18 cellular contexts compared by ENCODE assay signal in genomic region chr17:76820039-76820438, GRCh38. TPM values are rescaled to one million over a fixed set of nuclear protein-coding genes. Genes with fewer than 3 reads are reported as not detected.
A peak's percentile ranks its signal among the peaks of the same experiment; 100 is the strongest.
DNase-seq lines count a peak whose midpoint lies in the region; ATAC-seq and TF ChIP-seq lines count a peak whose summit lies in the region.
"Had no signal": no experiment of that assay in that cellular context is flagged by ENCODE, and none has a peak within 500 bp of the region (broad histone marks: within the 10 kb centered on the region; RNA-seq: fewer than 3 reads in every experiment).

No MANE protein-coding gene starts in this region.

- H2AFZ ChIP-seq in neuronal stem cell (ENCODE audit: low read length) (no peak overlapping the region), H9 (ENCODE audit: low read length) (no peak overlapping the region)

- H3K36me3 ChIP-seq in neuronal stem cell (replicated peaks in 1 of 2; ENCODE audit: control insufficient read depth in 2 of 2, insufficient read depth in 2 of 2, low read length in 2 of 2): no peaks in the 10 kb centered on the region
- H3K36me3 ChIP-seq: cardiac muscle cell, heart left ventricle had no signal

- H3K9me3 ChIP-seq in neuronal stem cell (replicated peaks in 1 of 2; ENCODE audit: control insufficient read depth in 2 of 2, insufficient read depth in 1 of 2, low read depth in 1 of 2, low read length in 2 of 2) (no peaks in the 10 kb centered on the region), H9 (ENCODE audit: control insufficient read depth, low read depth, low read length) (no peaks in the 10 kb centered on the region)
- H3K9me3 ChIP-seq: heart left ventricle, testis had no signal

- H3K23ac ChIP-seq in neuronal stem cell (ENCODE audit: low read depth, low read length, poor library complexity) (no peak overlapping the region), H9 (ENCODE audit: insufficient read length, low read depth, low read length) (no peak overlapping the region)

- H3K79me2 ChIP-seq in H9 (ENCODE audit: insufficient read depth, low read length): no peaks in the 10 kb centered on the region

- peak overlapping the region in 1 of 3 experiments; percentile 57; a peak in 1 of 7 replicates for H3K27ac Mint-ChIP-seq in H9
- H3K27ac Mint-ChIP-seq: activated CD8-positive, alpha-beta T cell treated with anti-CD3 and anti-CD28 coated beads for 36 hours; activated T-helper 1 cell treated with anti-CD3 and anti-CD28 coated beads, Interleukin-12 subunit alpha, Interleukin-12 subunit beta, Interleukin-2, Interleukin-4 antibody, amounts not matched to agents 30 ng/mL and 10 ng/mL and 1 ng/mL, durations not matched to agents 14 hours and 24 hours and 36 hours; IgD-negative memory B cell had no signal

- H3K23me2 ChIP-seq in H9 (ENCODE audit: insufficient read length, low read depth, low read length, poor library complexity, severe bottlenecking): no peaks in the 10 kb centered on the region

- H4K8ac ChIP-seq in neuronal stem cell (ENCODE audit: low read depth, low read length) (no peak overlapping the region), H9 (replicated peaks; ENCODE audit: insufficient read length, low read depth, low read length) (no peak overlapping the region)

- no peaks in the 10 kb centered on the region for H3K9me3 Mint-ChIP-seq in H9
- H3K9me3 Mint-ChIP-seq: activated CD8-positive, alpha-beta T cell treated with anti-CD3 and anti-CD28 coated beads for 36 hours; activated T-helper 1 cell treated with anti-CD3 and anti-CD28 coated beads, Interleukin-12 subunit alpha, Interleukin-12 subunit beta, Interleukin-2, Interleukin-4 antibody, amounts not matched to agents 30 ng/mL and 10 ng/mL and 1 ng/mL, durations not matched to agents 14 hours and 24 hours and 36 hours; IgD-negative memory B cell had no signal

- H3K36me3 Mint-ChIP-seq in H9 (ENCODE audit: insufficient read depth in 1 of 3, low read depth in 3 of 3): no peaks in the 10 kb centered on the region
- H3K36me3 Mint-ChIP-seq: CD4-positive, CD25-positive, alpha-beta regulatory T cell; IgD-negative memory B cell had no signal

- H3T11ph ChIP-seq in H9 (ENCODE audit: low read length): no peak overlapping the region

- H3K4me3 ChIP-seq in neuronal stem cell (ENCODE audit: low read length in 2 of 2): no peak overlapping the region
- H3K4me3 ChIP-seq: cardiac muscle cell, heart left ventricle, testis had no signal

- no peak overlapping the region for H3K14ac ChIP-seq in neuronal stem cell (ENCODE audit: low read length)
- no peak overlapping the region for H3K14ac ChIP-seq in H9 (ENCODE audit: insufficient read depth, low read length)

- no peak overlapping the region for H4K5ac ChIP-seq in H9 (ENCODE audit: insufficient read length, low read depth, low read length)

- H3K79me1 ChIP-seq in neuronal stem cell (ENCODE audit: low read depth, low read length) (peaks cover 2% of the 10 kb centered on the region), H9 (ENCODE audit: insufficient read depth, low read depth, low read length, poor library complexity, severe bottlenecking) (no peaks in the 10 kb centered on the region)

- ATAC-seq in HG03571 (IDR thresholded peaks at IDR 0.05; ENCODE audit: unreplicated experiment): no peak
- ATAC-seq: activated CD8-positive, alpha-beta T cell treated with anti-CD3 and anti-CD28 coated beads for 36 hours; heart left ventricle; sciatic nerve had no signal

- H3K27ac ChIP-seq in neuronal stem cell (replicated peaks; ENCODE audit: low read length) (no peak overlapping the region), RWPE1 (no peak overlapping the region), H9 (ENCODE audit: insufficient read length, low read depth, low read length) (no peak overlapping the region)
- H3K27ac ChIP-seq: cardiac muscle cell, heart left ventricle, testis had no signal

- CTCF ChIA-PET in RWPE1 (lab: Yijun Ruan, JAX): interaction anchor here (0.6 kb wide), 1 partner anchor 81 kb away, joined by 5 read pairs; no protein-coding TSS in a partner anchor

- H3K4me1 ChIP-seq in neuronal stem cell (ENCODE audit: control insufficient read depth in 2 of 2, insufficient read depth in 1 of 2, low read depth in 1 of 2, low read length in 2 of 2) (peaks cover 0 to 2% of the 10 kb centered on the region in 2 donors), H9 (ENCODE audit: insufficient read depth, low read length) (no peaks in the 10 kb centered on the region; the same call in 1 of the 2 replicates)
- H3K4me1 ChIP-seq: testis had no signal

- TF ChIP-seq CTCF in RWPE1 (conservative IDR thresholded peaks at IDR 0.05; ENCODE audit: low read depth) (no peak), H9 (conservative IDR thresholded peaks at IDR 0.05) (no peak)

- peak; percentile 80 for DNase-seq in DMS79 treated with DMSO at 0.1 percent for 48 hours (lab: John Stamatoyannopoulos, UW)
- peak; percentile 93 for DNase-seq in NCI-H1092 (lab: John Stamatoyannopoulos, UW)
- DNase-seq in NCI-H345 (lab: John Stamatoyannopoulos, UW): peak; percentile 89
- DNase-seq in neuronal stem cell (ENCODE audit: low spot score): no peak
- no peak for DNase-seq in RWPE1 (ENCODE audit: low spot score)
- no peak for DNase-seq in H9
- DNase-seq: activated CD8-positive, alpha-beta T cell treated with anti-CD3 and anti-CD28 coated beads for 36 hours; CD4-positive, CD25-positive, alpha-beta regulatory T cell; effector CD4-positive, alpha-beta T cell; heart left ventricle; islet precursor cell; NCI-H187 treated with DMSO at 0.1 percent for 48 hours; testis had no signal

- WGBS in neuronal stem cell (ENCODE audit: extremely low coverage in 2 of 2, insufficient read length in 2 of 2, insufficient replicate concordance in 1 of 2), 2 donors: no CpG with 5 or more reads among the region's 1 CpG
- WGBS in H9 (ENCODE audit: extremely low coverage, insufficient read length, low lambda C conversion rate): no CpG with 5 or more reads among the region's 1 CpG

- H2BK15ac ChIP-seq in neuronal stem cell (ENCODE audit: low read length): no peak overlapping the region
- H2BK15ac ChIP-seq in H9 (ENCODE audit: low read depth, low read length): no peak overlapping the region

- H3K9ac ChIP-seq in neuronal stem cell (ENCODE audit: low read depth, low read length, poor library complexity) (no peak overlapping the region), H9 (ENCODE audit: extremely low read depth, insufficient read length, low read length) (no peak overlapping the region)

- no peak overlapping the region for H3K4me3 Mint-ChIP-seq in H9
- H3K4me3 Mint-ChIP-seq: activated CD8-positive, alpha-beta T cell treated with anti-CD3 and anti-CD28 coated beads for 36 hours; activated T-helper 1 cell treated with anti-CD3 and anti-CD28 coated beads, Interleukin-12 subunit alpha, Interleukin-12 subunit beta, Interleukin-2, Interleukin-4 antibody, amounts not matched to agents 30 ng/mL and 10 ng/mL and 1 ng/mL, durations not matched to agents 14 hours and 24 hours and 36 hours; CD4-positive, CD25-positive, alpha-beta regulatory T cell had no signal

- H2BK12ac ChIP-seq in neuronal stem cell (ENCODE audit: low read length) (no peak overlapping the region), H9 (ENCODE audit: insufficient read length, low read depth, low read length) (no peak overlapping the region)

- H2BK120ac ChIP-seq in neuronal stem cell (ENCODE audit: low read depth, low read length) (no peak overlapping the region), H9 (ENCODE audit: low read depth, low read length, poor library complexity, severe bottlenecking) (no peak overlapping the region)

- peaks cover 7 to 15% of the 10 kb centered on the region in 2 experiments for H3K4me1 Mint-ChIP-seq in H9

- H2BK20ac ChIP-seq in H9 (ENCODE audit: low read depth, low read length, poor library complexity, severe bottlenecking): no peak overlapping the region

- H4K91ac ChIP-seq in neuronal stem cell (ENCODE audit: low read depth, low read length, poor library complexity) (no peak overlapping the region), H9 (ENCODE audit: insufficient read length, low read depth, low read length) (no peak overlapping the region)

- no peak overlapping the region for H3K18ac ChIP-seq in neuronal stem cell (ENCODE audit: low read length)
- no peak overlapping the region for H3K18ac ChIP-seq in H9 (ENCODE audit: insufficient read length, low read depth, low read length)

- peak overlapping the region; percentile 85 for H2BK5ac ChIP-seq in neuronal stem cell (ENCODE audit: low read length)
- no peak overlapping the region for H2BK5ac ChIP-seq in H9 (ENCODE audit: insufficient read length, low read length)

- H2AK5ac ChIP-seq in neuronal stem cell (ENCODE audit: low read depth, low read length) (no peak overlapping the region), H9 (ENCODE audit: insufficient read length, low read length) (no peak overlapping the region)

- H3K4me2 ChIP-seq in neuronal stem cell (ENCODE audit: insufficient read depth, low read length, poor library complexity, severe bottlenecking) (no peak overlapping the region), H9 (ENCODE audit: insufficient read depth, insufficient read length, low read length) (no peak overlapping the region)

- peaks cover 7% of the 10 kb centered on the region; the same call in 1 of the 2 replicates for H3K27me3 Mint-ChIP-seq in H9 (ENCODE audit: low read depth)
- H3K27me3 Mint-ChIP-seq: activated CD8-positive, alpha-beta T cell treated with anti-CD3 and anti-CD28 coated beads for 36 hours had no signal

- peaks cover 0 to 6% (median 0%) of the 10 kb centered on the region in 3 experiments for H3K27me3 ChIP-seq in neuronal stem cell (ENCODE audit: control insufficient read depth in 3 of 3, insufficient read depth in 3 of 3, low read depth in 1 of 3, low read length in 3 of 3)
- no peaks in the 10 kb centered on the region for H3K27me3 ChIP-seq in H9 (ENCODE audit: insufficient read depth, low read length)
- H3K27me3 ChIP-seq: cardiac muscle cell, testis had no signal

- H4K20me1 ChIP-seq in H9 (ENCODE audit: control insufficient read depth, insufficient read depth, insufficient read length): no peaks in the 10 kb centered on the region

- H3K56ac ChIP-seq in H9 (ENCODE audit: insufficient read length, low read depth, low read length): no peak overlapping the region

- H3K4ac ChIP-seq in neuronal stem cell (ENCODE audit: low read length) (no peak overlapping the region), H9 (ENCODE audit: low read depth, low read length) (no peak overlapping the region)

- POLR2A ChIA-PET in RWPE1 (lab: Yijun Ruan, JAX; ENCODE audit: low non-redundant PET): no interaction called here

RNA-seq across cellular contexts. Expression of gene MGAT5B, which starts 48.2 kb away (rescaled TPM):
- polyA plus RNA-seq in neuronal stem cell (2013, experiment 1 of 2): 5.6 TPM
- polyA plus RNA-seq in neuronal stem cell (2013, experiment 2 of 2): 5.4 TPM
- total RNA-seq in H9 (2021): 4.6 and 4.9 TPM in 2 replicates
- total RNA-seq: activated CD8-positive, alpha-beta T cell treated with anti-CD3 and anti-CD28 coated beads for 36 hours; CD4-positive, CD25-positive, alpha-beta regulatory T cell had no signal
- polyA plus RNA-seq: CD4-positive, CD25-positive, alpha-beta regulatory T cell; IgD-negative memory B cell had no signal

Comparison
In these comparisons a context has a peak if more than half of its experiments do, and no peak if none do; other contexts are left out.
1. DNase-seq: peak in DMS79 treated with DMSO at 0.1 percent for 48 hours (single experiment), NCI-H1092 (single experiment) and NCI-H345 (single experiment); none in neuronal stem cell (single experiment), RWPE1 (single experiment) and H9 (single experiment).